Comparison of ENCODE assay signal across 9 cellular contexts in the genomic region with DNA sequence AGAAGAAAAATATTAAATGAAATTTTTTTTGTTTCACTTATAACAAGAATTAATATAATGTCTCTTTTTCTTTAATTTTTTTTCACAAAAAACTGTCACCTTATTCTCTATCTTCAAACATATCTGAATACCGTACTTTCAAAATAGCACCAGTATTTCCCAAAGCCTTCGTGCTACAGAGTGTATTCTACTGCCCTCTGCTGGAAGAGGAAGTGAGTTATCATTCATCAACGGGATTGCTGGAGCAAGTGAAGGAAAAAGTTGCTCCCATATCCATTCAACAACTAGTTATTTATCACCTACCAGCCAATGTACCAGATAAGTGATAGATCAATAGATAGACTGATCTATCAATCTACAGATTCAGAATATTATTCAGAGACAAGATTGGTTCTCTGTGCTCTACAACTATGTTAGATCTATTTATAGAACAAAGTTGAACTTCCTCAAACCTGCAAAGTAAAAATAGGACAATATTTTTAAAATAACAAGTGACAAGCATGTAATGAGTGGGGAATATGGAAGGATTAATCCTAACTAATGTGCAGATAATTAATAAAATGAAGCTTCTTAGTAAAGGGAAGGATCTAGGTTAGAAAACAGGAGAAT. TPM values are rescaled to one million over a fixed set of nuclear protein-coding genes. Genes with fewer than 3 reads are reported as not detected.
DNase-seq lines count a peak whose midpoint lies in the region; ATAC-seq and TF ChIP-seq lines count a peak whose summit lies in the region.
"Had no signal": no experiment of that assay in that cellular context is flagged by ENCODE, and none has a peak within 500 bp of the region (broad histone marks: within the 10 kb centered on the region; RNA-seq: fewer than 3 reads in every experiment).

No MANE protein-coding gene starts in this region.

- no peak overlapping the region for H3K4me3 ChIP-seq in mucosa of descending colon

- H3K4me1 ChIP-seq in mucosa of descending colon (ENCODE audit: low read depth), result no peaks in the 10 kb centered on the region

- TF ChIP-seq CTCF in chondrocyte (IDR thresholded peaks at IDR 0.05) (peak; percentile 95), mucosa of descending colon (IDR thresholded peaks at IDR 0.05) (peak; percentile 31)

- intact Hi-C loops in mucosa of descending colon (cut with DNase I, micrococcal nuclease), result no loop called here

- no peaks in the 10 kb centered on the region for H3K9me3 Mint-ChIP-seq in chondrocyte (ENCODE audit: low read depth)
- H3K9me3 Mint-ChIP-seq: IgD-negative memory B cell had no signal

- no peaks in the 10 kb centered on the region for H3K36me3 Mint-ChIP-seq in chondrocyte (ENCODE audit: low read depth)

- no peak overlapping the region for H3K4me3 Mint-ChIP-seq in chondrocyte (ENCODE audit: unreplicated experiment)
- H3K4me3 Mint-ChIP-seq: IgD-negative memory B cell had no signal

- DNase-seq in AML-193 (lab: John Stamatoyannopoulos, UW) (peak; percentile 49 to 55), NCI-H526 treated with DMSO at 0.1 percent for 48 hours (lab: John Stamatoyannopoulos, UW) (peak; percentile 24), chondrocyte (ENCODE audit: low spot score) (no peak), mucosa of descending colon (peak in 1 of 3 donors; percentile 18)
- DNase-seq in stimulated activated CD4-positive, alpha-beta T cell treated with anti-CD3 and anti-CD28 coated beads, Interleukin-4, amount 100 ng/mL, for 24 hours, result no peak

- H3K9me3 ChIP-seq in mucosa of descending colon, result no peaks in the 10 kb centered on the region

- H3K27ac Mint-ChIP-seq in chondrocyte (ENCODE audit: unreplicated experiment), result no peak overlapping the region
- H3K27ac Mint-ChIP-seq: IgD-negative memory B cell had no signal

- H3K4me1 Mint-ChIP-seq in chondrocyte (ENCODE audit: low read depth), result peaks cover 4% of the 10 kb centered on the region

- ATAC-seq in GM18508 (IDR thresholded peaks at IDR 0.05; ENCODE audit: insufficient read depth, unreplicated experiment) (peak; percentile 78), HG03159 (IDR thresholded peaks at IDR 0.05; ENCODE audit: unreplicated experiment) (peak; percentile 84), mucosa of descending colon (peak; percentile 48), HG03139 (IDR thresholded peaks at IDR 0.05; ENCODE audit: unreplicated experiment) (no peak)

- no peaks in the 10 kb centered on the region for H3K36me3 ChIP-seq in mucosa of descending colon (ENCODE audit: low read depth)

- H3K27me3 Mint-ChIP-seq in chondrocyte (ENCODE audit: low read depth), result peaks cover 19% of the 10 kb centered on the region

RNA-seq across cellular contexts. Expression of a gene that starts 26.7 kb away (rescaled TPM):
- 6.4 to 16.7 TPM (median 14.8 TPM) in 3 replicates for total RNA-seq in chondrocyte
- total RNA-seq in mucosa of descending colon, result under 1 TPM in 1 of 3 donors, not detected in 2; 0.66 TPM

Comparison
In these comparisons a context has a peak if more than half of its experiments do, and no peak if none do; other contexts are left out.
1. DNase-seq: peak in AML-193 (2 of 2) and NCI-H526 treated with DMSO at 0.1 percent for 48 hours (single experiment); none in chondrocyte (single experiment) and stimulated activated CD4-positive, alpha-beta T cell treated with anti-CD3 and anti-CD28 coated beads, Interleukin-4, amount 100 ng/mL, for 24 hours (single experiment).